Comparison of ENCODE assay signal across 1 cellular context in genomic region chr3:9861201-9861600, GRCh38.
A peak's percentile ranks its signal among the peaks of the same experiment; 100 is the strongest.
TF ChIP-seq lines count a peak whose summit lies in the region.

No MANE protein-coding gene starts in this region.

TF ChIP-seq in HEK293, 187 proteins besides CTCF, POLR2A, EP300 and RAD21 (continued from another document):
- TF ChIP-seq, protein P1, sequence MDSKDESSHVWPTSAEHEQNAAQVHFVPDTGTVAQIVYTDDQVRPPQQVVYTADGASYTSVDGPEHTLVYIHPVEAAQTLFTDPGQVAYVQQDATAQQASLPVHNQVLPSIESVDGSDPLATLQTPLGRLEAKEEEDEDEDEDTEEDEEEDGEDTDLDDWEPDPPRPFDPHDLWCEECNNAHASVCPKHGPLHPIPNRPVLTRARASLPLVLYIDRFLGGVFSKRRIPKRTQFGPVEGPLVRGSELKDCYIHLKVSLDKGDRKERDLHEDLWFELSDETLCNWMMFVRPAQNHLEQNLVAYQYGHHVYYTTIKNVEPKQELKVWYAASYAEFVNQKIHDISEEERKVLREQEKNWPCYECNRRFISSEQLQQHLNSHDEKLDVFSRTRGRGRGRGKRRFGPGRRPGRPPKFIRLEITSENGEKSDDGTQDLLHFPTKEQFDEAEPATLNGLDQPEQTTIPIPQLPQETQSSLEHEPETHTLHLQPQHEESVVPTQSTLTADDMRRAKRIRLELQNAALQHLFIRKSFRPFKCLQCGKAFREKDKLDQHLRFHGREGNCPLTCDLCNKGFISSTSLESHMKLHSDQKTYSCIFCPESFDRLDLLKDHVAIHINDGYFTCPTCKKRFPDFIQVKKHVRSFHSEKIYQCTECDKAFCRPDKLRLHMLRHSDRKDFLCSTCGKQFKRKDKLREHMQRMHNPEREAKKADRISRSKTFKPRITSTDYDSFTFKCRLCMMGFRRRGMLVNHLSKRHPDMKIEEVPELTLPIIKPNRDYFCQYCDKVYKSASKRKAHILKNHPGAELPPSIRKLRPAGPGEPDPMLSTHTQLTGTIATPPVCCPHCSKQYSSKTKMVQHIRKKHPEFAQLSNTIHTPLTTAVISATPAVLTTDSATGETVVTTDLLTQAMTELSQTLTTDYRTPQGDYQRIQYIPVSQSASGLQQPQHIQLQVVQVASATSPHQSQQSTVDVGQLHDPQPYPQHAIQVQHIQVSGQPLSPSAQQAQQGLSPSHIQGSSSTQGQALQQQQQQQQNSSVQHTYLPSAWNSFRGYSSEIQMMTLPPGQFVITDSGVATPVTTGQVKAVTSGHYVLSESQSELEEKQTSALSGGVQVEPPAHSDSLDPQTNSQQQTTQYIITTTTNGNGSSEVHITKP (tag by site-specific recombination; IDR thresholded peaks at IDR 0.05) = 0 out of 2 replicates have a peak, but pooled peaks have one; percentile 11
- no peak for TF ChIP-seq ZBTB17 (tag by site-specific recombination; IDR thresholded peaks at IDR 0.05)
